ENCODE assay signal across 18 cellular contexts in genomic region chr19:28493881-28494280, GRCh38.
A peak's percentile ranks its signal among the peaks of the same experiment; 100 is the strongest.
DNase-seq lines count a peak whose midpoint lies in the region; ATAC-seq, FAIRE-seq and TF ChIP-seq lines count a peak whose summit lies in the region.
"Had no signal": no experiment of that assay in that cellular context is flagged by ENCODE, and none has a peak within 500 bp of the region (broad histone marks: within the 10 kb centered on the region; RNA-seq: fewer than 3 reads in every experiment).

No MANE protein-coding gene starts in this region.

- H3K4ac ChIP-seq in H1 (replicated peaks; ENCODE audit: insufficient read length, low read depth, low read length): no peak overlapping the region
- H3K4ac ChIP-seq in mesendoderm (ENCODE audit: low read depth, low read length): no peak overlapping the region

- H3K27ac ChIP-seq in HUES48 (ENCODE audit: low read depth, low read length): peak overlapping the region; percentile 43
- no peak overlapping the region for H3K27ac ChIP-seq in H1 (ENCODE audit: low read depth, low read length)
- H3K27ac ChIP-seq in mesendoderm (ENCODE audit: low read depth, low read length): no peak overlapping the region
- H3K27ac ChIP-seq in spleen: no peak overlapping the region
- no peak overlapping the region for H3K27ac ChIP-seq in heart left ventricle
- H3K27ac ChIP-seq in suprapubic skin: no peak overlapping the region
- H3K27ac ChIP-seq: A549, BLaER1, GM23248 had no signal

- intact Hi-C loops in spleen (cut with DNase I; ENCODE audit: low total_unique reads): no loop called here
- intact Hi-C loops in heart left ventricle (cut with DNase I): no loop called here

- TF ChIP-seq CTCF in H1 (IDR thresholded peaks at IDR 0.05; ENCODE audit: control extremely low read depth in 1 of 3, insufficient read depth in 1 of 3, low read depth in 1 of 3, low read length in 3 of 3): no peak
- TF ChIP-seq CTCF in spleen (IDR thresholded peaks at IDR 0.05 in 8 of 11, conservative IDR thresholded peaks at IDR 0.05 in 3 of 11): no peak
- no peak for TF ChIP-seq CTCF in heart left ventricle (IDR thresholded peaks at IDR 0.05)
- no peak for TF ChIP-seq CTCF in suprapubic skin (IDR thresholded peaks at IDR 0.05)

- H2BK15ac ChIP-seq in H1 (ENCODE audit: low read length): no peak overlapping the region
- H2BK15ac ChIP-seq in mesendoderm (replicated peaks; ENCODE audit: low read depth): no peak overlapping the region

- H3K23me2 ChIP-seq in H1 (ENCODE audit: low read depth, low read length): no peaks in the 10 kb centered on the region

- H3K18ac ChIP-seq in H1 (ENCODE audit: extremely low read depth, low read length) (no peak overlapping the region), mesendoderm (ENCODE audit: low read length) (no peak overlapping the region)

- TF ChIP-seq EP300 in H1 (IDR thresholded peaks at IDR 0.05; ENCODE audit: borderline replicate concordance in 1 of 2, low read depth in 2 of 2, low read length in 2 of 2): no peak
- no peak for TF ChIP-seq EP300 in suprapubic skin (IDR thresholded peaks at IDR 0.05)

- H3K4me3 ChIP-seq in HUES48 (ENCODE audit: low read depth, low read length) (no peak overlapping the region), H1 (ENCODE audit: extremely low read depth in 1 of 4, insufficient read depth in 2 of 4, low read depth in 3 of 4, low read length in 4 of 4) (no peak overlapping the region), mesendoderm (ENCODE audit: low read length) (no peak overlapping the region), spleen (no peak overlapping the region), heart left ventricle (no peak overlapping the region), suprapubic skin (no peak overlapping the region)
- H3K4me3 ChIP-seq: A549, BLaER1, GM12878, GM23248, K562 had no signal

- H3K9ac ChIP-seq in HUES48 (ENCODE audit: low read depth, low read length) (no peak overlapping the region), H1 (replicated peaks in 1 of 4; ENCODE audit: extremely low read depth in 1 of 4, low read depth in 3 of 4, low read length in 3 of 4) (no peak overlapping the region), mesendoderm (ENCODE audit: low read length) (no peak overlapping the region)
- H3K9ac ChIP-seq: BLaER1, GM23248 had no signal

- H3K4me1 ChIP-seq in HUES48 (ENCODE audit: control insufficient read depth, insufficient read depth, low read length) (peaks cover 14% of the 10 kb centered on the region), H1 (replicated peaks in 1 of 4; ENCODE audit: control insufficient read depth in 3 of 4, insufficient read depth in 4 of 4, low read length in 3 of 4) (peaks cover 2 to 12% (median 9%) of the 10 kb centered on the region in 4 experiments; a peak in 6 of 7 replicates), mesendoderm (ENCODE audit: control insufficient read depth, low read depth, low read length) (peaks cover 2% of the 10 kb centered on the region), spleen (peaks cover 0 to 4% (median 0%) of the 10 kb centered on the region in 6 donors), heart left ventricle (peaks cover 0 to 5% (median 0%) of the 10 kb centered on the region in 12 donors), suprapubic skin (no peaks in the 10 kb centered on the region)
- H3K4me1 ChIP-seq: A549 had no signal

- H3K14ac ChIP-seq in H1 (ENCODE audit: insufficient read length): no peak overlapping the region

- 50% methylated on average over 5 of the region's 5 CpGs; no CpG with 5 or more reads in 1 of the 2 experiments for WGBS in H1 (ENCODE audit: extremely low coverage in 1 of 2, insufficient coverage in 1 of 2, insufficient read length in 1 of 2, insufficient replicate concordance in 2 of 2, low coverage in 1 of 2, low lambda C conversion rate in 2 of 2, missing lambda C conversion rate in 1 of 2), 2 experiments
- no CpG with 5 or more reads among the region's 5 CpGs for WGBS in mesendoderm (ENCODE audit: extremely low coverage, insufficient coverage, low lambda C conversion rate)
- WGBS in spleen, 5 donors: 75 to 86% (median 80%) methylated on average over 5 of the region's 5 CpGs
- 44 to 64% (median 57%) methylated on average over 5 of the region's 5 CpGs for WGBS in heart left ventricle, 4 donors
- WGBS in suprapubic skin: 56% methylated on average over 5 of the region's 5 CpGs

- H2BK20ac ChIP-seq in H1 (ENCODE audit: low read length): no peak overlapping the region

- ATAC-seq in heart left ventricle: no peak
- ATAC-seq: A549; CD8-positive, alpha-beta T cell; GM12878 had no signal

- DNase-seq in H1 (ENCODE audit: low read depth in 1 of 2, low spot score in 2 of 2): no peak
- peak; percentile 27 for DNase-seq in mesendoderm
- DNase-seq in spleen: peak; percentile 20
- no peak for DNase-seq in heart left ventricle
- DNase-seq in NCI-H187 (lab: John Stamatoyannopoulos, UW): no peak
- no peak for DNase-seq in suprapubic skin (ENCODE audit: low spot score in 2 of 2)
- DNase-seq: Calu3; CD8-positive, alpha-beta T cell; GM23248; MV-4-11; NCI-H1694 treated with DMSO at 0.1 percent for 48 hours; NCI-H226; NCI-H524 treated with DMSO at 0.1 percent for 48 hours had no signal

- no peak overlapping the region for H2AFZ ChIP-seq in H1 (ENCODE audit: low read length)
- H2AFZ ChIP-seq: GM23248 had no signal

- H3K56ac ChIP-seq in H1 (replicated peaks; ENCODE audit: insufficient read length, low read depth, low read length): no peak overlapping the region
- no peak overlapping the region for H3K56ac ChIP-seq in mesendoderm (ENCODE audit: low read length)

- no peak overlapping the region for H2AK5ac ChIP-seq in H1 (ENCODE audit: low read depth, low read length)
- no peak overlapping the region for H2AK5ac ChIP-seq in mesendoderm (ENCODE audit: low read length)

- H4K8ac ChIP-seq in H1 (ENCODE audit: extremely low read depth, insufficient read depth, low read length) (no peak overlapping the region), mesendoderm (ENCODE audit: low read depth, low read length) (no peak overlapping the region)

- H2BK120ac ChIP-seq in H1 (replicated peaks; ENCODE audit: low read depth, low read length) (no peak overlapping the region), mesendoderm (ENCODE audit: low read depth, low read length) (no peak overlapping the region)

- H4K20me1 ChIP-seq in H1 (replicated peaks in 1 of 2; ENCODE audit: control insufficient read depth in 1 of 2, insufficient read depth in 2 of 2, low read length in 2 of 2): no peaks in the 10 kb centered on the region
- H4K20me1 ChIP-seq: BLaER1 had no signal

- H4K5ac ChIP-seq in H1 (ENCODE audit: insufficient read length, low read depth, low read length) (no peak overlapping the region), mesendoderm (ENCODE audit: low read length) (no peak overlapping the region)

- FAIRE-seq in H1 (lab: Jason Lieb, UNC): peak; percentile 82
- FAIRE-seq: A549, GM12878, K562 had no signal

- POLR2A ChIA-PET in H1 (lab: Charles Lee; ENCODE audit: partially characterized antibody): interaction anchor here (0.7 to 0.8 kb wide), 2 partner anchors 10 to 24 kb away, joined by 3 read pairs; no protein-coding TSS in a partner anchor

- H2BK5ac ChIP-seq in H1 (ENCODE audit: low read depth, low read length) (no peak overlapping the region), mesendoderm (ENCODE audit: low read length) (no peak overlapping the region)

- H3K4me2 ChIP-seq in H1 (ENCODE audit: insufficient read depth in 1 of 2, low read depth in 2 of 2, low read length in 2 of 2) (peak overlapping the region; percentile 3 to 51; a peak in 2 of 4 replicates), mesendoderm (ENCODE audit: low read length) (no peak overlapping the region)
- H3K4me2 ChIP-seq: A549, BLaER1 had no signal

- CTCF ChIA-PET in H1 (lab: Charles Lee; ENCODE audit: partially characterized antibody): interaction anchor here (1.3 kb wide), 2 partner anchors 25 to 66 kb away, joined by 3 to 4 read pairs; no protein-coding TSS in a partner anchor

- H4K91ac ChIP-seq in H1 (replicated peaks; ENCODE audit: insufficient read length, low read length): no peak overlapping the region

- no peak for TF ChIP-seq RAD21 in H1 (IDR thresholded peaks at IDR 0.05 in 1 of 2, conservative IDR thresholded peaks at IDR 0.05 in 1 of 2; ENCODE audit: low read depth in 2 of 2, low read length in 2 of 2)

- H3K79me1 ChIP-seq in H1 (ENCODE audit: low read depth, low read length) (no peaks in the 10 kb centered on the region), mesendoderm (ENCODE audit: low read length) (no peaks in the 10 kb centered on the region)

- TF ChIP-seq POLR2A in H1 (IDR thresholded peaks at IDR 0.05; ENCODE audit: control extremely low read depth in 1 of 2, low read depth in 2 of 2, low read length in 2 of 2): no peak
- no peak for TF ChIP-seq POLR2A in spleen (IDR thresholded peaks at IDR 0.05)
- no peak for TF ChIP-seq POLR2A in heart left ventricle (IDR thresholded peaks at IDR 0.05)
- no peak for TF ChIP-seq POLR2A in suprapubic skin (IDR thresholded peaks at IDR 0.05)

- H3K36me3 ChIP-seq in HUES48 (ENCODE audit: control insufficient read depth, insufficient read depth, low read length): no peaks in the 10 kb centered on the region
- no peaks in the 10 kb centered on the region for H3K36me3 ChIP-seq in H1 (ENCODE audit: control insufficient read depth in 2 of 4, insufficient read depth in 4 of 4, low read length in 3 of 4)
- H3K36me3 ChIP-seq in mesendoderm (ENCODE audit: control insufficient read depth, insufficient read depth, low read length): no peaks in the 10 kb centered on the region
- no peaks in the 10 kb centered on the region for H3K36me3 ChIP-seq in spleen
- no peaks in the 10 kb centered on the region for H3K36me3 ChIP-seq in heart left ventricle
- H3K36me3 ChIP-seq in suprapubic skin: no peaks in the 10 kb centered on the region
- H3K36me3 ChIP-seq: BLaER1 had no signal

- no peaks in the 10 kb centered on the region for H3K79me2 ChIP-seq in H1 (ENCODE audit: control insufficient read depth in 1 of 2, insufficient read depth in 2 of 2, low read length in 2 of 2)
- no peaks in the 10 kb centered on the region for H3K79me2 ChIP-seq in mesendoderm (ENCODE audit: control insufficient read depth, insufficient read depth, low read length)

- no peak overlapping the region for H2BK12ac ChIP-seq in H1 (ENCODE audit: low read depth, low read length)

- H3K27me3 ChIP-seq in HUES48 (ENCODE audit: control insufficient read depth, insufficient read depth, low read length) (no peaks in the 10 kb centered on the region), H1 (replicated peaks in 1 of 4; ENCODE audit: control insufficient read depth in 3 of 4, extremely low read depth in 1 of 4, insufficient read depth in 3 of 4, low read length in 3 of 4) (no peaks in the 10 kb centered on the region), mesendoderm (ENCODE audit: insufficient read depth, low read length, poor library complexity) (no peaks in the 10 kb centered on the region), spleen (replicated peaks in 1 of 7) (no peaks in the 10 kb centered on the region), heart left ventricle (no peaks in the 10 kb centered on the region), suprapubic skin (no peaks in the 10 kb centered on the region)
- H3K27me3 ChIP-seq: BLaER1 had no signal

- H3K9me3 ChIP-seq in HUES48 (ENCODE audit: control insufficient read depth, insufficient read depth, low read length) (no peaks in the 10 kb centered on the region), H1 (ENCODE audit: insufficient read depth in 2 of 2, low read depth in 1 of 2, low read length in 1 of 2) (no peaks in the 10 kb centered on the region), spleen (no peaks in the 10 kb centered on the region), heart left ventricle (no peaks in the 10 kb centered on the region), suprapubic skin (no peaks in the 10 kb centered on the region)
- H3K9me3 ChIP-seq: BLaER1 had no signal

- H3K23ac ChIP-seq in H1 (ENCODE audit: insufficient read length): no peak overlapping the region
- H3K23ac ChIP-seq in mesendoderm (ENCODE audit: low read length): no peak overlapping the region

Comparison
In these comparisons a context has a peak if more than half of its experiments do, and no peak if none do; other contexts are left out.
1. DNase-seq: peak in mesendoderm (single experiment) and spleen (single experiment); none in H1 (0 of 2), heart left ventricle (0 of 5), NCI-H187 (0 of 2) and suprapubic skin (0 of 2).